8 cellular contexts compared by ENCODE assay signal in the genomic region with DNA sequence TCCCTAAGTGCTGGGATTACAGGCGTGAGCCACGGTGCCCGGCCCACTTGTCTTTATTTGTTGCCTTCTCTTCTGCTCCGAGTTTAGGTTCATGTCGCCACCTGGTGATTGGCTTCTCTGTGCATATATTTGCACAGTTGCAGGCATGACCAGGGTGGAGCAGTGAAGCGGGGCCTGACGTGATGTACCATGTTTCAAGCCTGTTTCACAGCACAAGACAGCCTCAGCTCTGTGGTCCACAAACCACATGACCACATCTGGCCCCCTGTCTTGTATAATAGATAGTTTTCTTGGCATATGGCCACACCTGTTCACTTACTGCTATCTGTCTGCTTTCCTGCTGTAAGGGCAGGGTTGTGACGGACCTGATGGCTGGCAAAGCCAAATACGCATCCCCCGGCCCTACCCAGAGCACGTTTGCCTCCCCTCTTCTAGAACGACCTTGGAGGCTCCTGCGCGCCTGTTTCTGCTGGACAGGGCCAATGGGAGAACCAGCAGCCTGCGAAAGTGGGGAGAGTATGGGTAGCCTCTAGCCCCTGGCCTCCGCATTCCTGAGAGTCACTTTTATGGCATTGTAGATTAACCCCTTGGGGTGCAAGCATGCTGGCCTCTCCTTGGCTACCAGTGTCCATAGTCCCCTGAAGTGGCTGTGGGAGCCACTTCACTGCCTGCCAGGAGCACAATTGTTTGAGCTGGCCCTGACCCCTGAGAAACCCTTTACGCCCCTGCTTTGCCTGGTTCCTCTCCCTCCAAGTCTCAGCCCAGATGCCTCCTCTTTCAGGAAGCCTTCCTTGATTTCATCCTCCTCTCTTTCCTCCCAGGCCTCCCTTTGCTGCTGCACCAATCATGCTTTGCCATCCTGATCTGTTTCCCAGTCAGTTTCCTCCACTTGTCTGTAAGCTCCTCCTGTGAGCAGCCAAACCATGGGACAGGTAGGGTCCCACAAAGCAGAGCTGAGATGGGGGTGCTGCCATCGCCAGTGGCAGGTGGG. TPM values are rescaled to one million over a fixed set of nuclear protein-coding genes. Genes with fewer than 3 reads are reported as not detected.
DNase-seq lines count a peak whose midpoint lies in the region; ATAC-seq and TF ChIP-seq lines count a peak whose summit lies in the region.

No MANE protein-coding gene starts in this region.

- WGBS in H9 (ENCODE audit: extremely low coverage, insufficient read length, low lambda C conversion rate) = no CpG with 5 or more reads among the region's 18 CpGs

- H3K27ac Mint-ChIP-seq in H9 = peak overlapping the region; percentile 2 to 42 (median 3); a peak in 3 of 7 replicates

- no peak overlapping the region for H3K56ac ChIP-seq in H9 (ENCODE audit: insufficient read length, low read depth, low read length)

- no peak overlapping the region for H3K23ac ChIP-seq in H9 (ENCODE audit: insufficient read length, low read depth, low read length)

- no peak overlapping the region for H3T11ph ChIP-seq in H9 (ENCODE audit: low read length)

- peaks cover 6 to 9% of the 10 kb centered on the region in 2 experiments; a peak in 3 of 4 replicates for H3K4me1 Mint-ChIP-seq in H9

- H2BK12ac ChIP-seq in H9 (ENCODE audit: insufficient read length, low read depth, low read length) = no peak overlapping the region

- H3K4me2 ChIP-seq in H9 (ENCODE audit: insufficient read depth, insufficient read length, low read length) (no peak overlapping the region), Karpas-422 (ENCODE audit: low read depth, low read length, poor library complexity, severe bottlenecking) (no peak overlapping the region)

- no peaks in the 10 kb centered on the region for H3K23me2 ChIP-seq in H9 (ENCODE audit: insufficient read length, low read depth, low read length, poor library complexity, severe bottlenecking)

- H3K9me3 ChIP-seq in H9 (ENCODE audit: control insufficient read depth, low read depth, low read length) (no peaks in the 10 kb centered on the region), Karpas-422 (ENCODE audit: low read length) (no peaks in the 10 kb centered on the region)

- no peak overlapping the region for H3K4me3 Mint-ChIP-seq in H9

- H3K27ac ChIP-seq in H9 (ENCODE audit: insufficient read length, low read depth, low read length) = no peak overlapping the region
- no peak overlapping the region for H3K27ac ChIP-seq in Karpas-422 (ENCODE audit: low read length)

- no peaks in the 10 kb centered on the region for H3K79me2 ChIP-seq in H9 (ENCODE audit: insufficient read depth, low read length)
- H3K79me2 ChIP-seq in Karpas-422 (ENCODE audit: low read length) = no peaks in the 10 kb centered on the region

- no peaks in the 10 kb centered on the region for H3K9me3 Mint-ChIP-seq in H9

- H3K14ac ChIP-seq in H9 (ENCODE audit: insufficient read depth, low read length) = no peak overlapping the region

- no peak overlapping the region for H4K8ac ChIP-seq in H9 (replicated peaks; ENCODE audit: insufficient read length, low read depth, low read length)

- H3K36me3 ChIP-seq in Karpas-422 (ENCODE audit: insufficient read depth, low read length) = no peaks in the 10 kb centered on the region

- no peak overlapping the region for H4K5ac ChIP-seq in H9 (ENCODE audit: insufficient read length, low read depth, low read length)

- no peak overlapping the region for H2BK120ac ChIP-seq in H9 (ENCODE audit: low read depth, low read length, poor library complexity, severe bottlenecking)

- H3K4me1 ChIP-seq in H9 (ENCODE audit: insufficient read depth, low read length) = no peaks in the 10 kb centered on the region
- peaks cover 3% of the 10 kb centered on the region; the same call in 1 of the 2 replicates for H3K4me1 ChIP-seq in Karpas-422 (ENCODE audit: low read length)

- H3K4me3 ChIP-seq in GM12864 (ENCODE audit: low read depth, low read length) (no peak overlapping the region), Karpas-422 (ENCODE audit: low read length) (no peak overlapping the region)

- no peak overlapping the region for H2BK5ac ChIP-seq in H9 (ENCODE audit: insufficient read length, low read length)

- H3K9ac ChIP-seq in H9 (ENCODE audit: extremely low read depth, insufficient read length, low read length) = no peak overlapping the region
- H3K9ac ChIP-seq in Karpas-422 (ENCODE audit: low read length) = no peak overlapping the region

- H3K27me3 Mint-ChIP-seq in H9 (ENCODE audit: low read depth) = no peaks in the 10 kb centered on the region

- H3K27me3 ChIP-seq in H9 (ENCODE audit: insufficient read depth, low read length) (no peaks in the 10 kb centered on the region), Karpas-422 (ENCODE audit: low read length) (no peaks in the 10 kb centered on the region)

- no peaks in the 10 kb centered on the region for H3K36me3 Mint-ChIP-seq in H9 (ENCODE audit: insufficient read depth in 1 of 3, low read depth in 3 of 3)

- ATAC-seq in esophagus mucosa = peak; percentile 17

- H4K20me1 ChIP-seq in H9 (ENCODE audit: control insufficient read depth, insufficient read depth, insufficient read length) (no peaks in the 10 kb centered on the region), Karpas-422 (ENCODE audit: insufficient read depth, low read depth, low read length) (no peaks in the 10 kb centered on the region)

- H2BK15ac ChIP-seq in H9 (ENCODE audit: low read depth, low read length) = no peak overlapping the region

- H2AFZ ChIP-seq in H9 (ENCODE audit: low read length) (no peak overlapping the region), Karpas-422 (ENCODE audit: low read length) (no peak overlapping the region)

- H3K79me1 ChIP-seq in H9 (ENCODE audit: insufficient read depth, low read depth, low read length, poor library complexity, severe bottlenecking) = no peaks in the 10 kb centered on the region

- no peak overlapping the region for H3K4ac ChIP-seq in H9 (ENCODE audit: low read depth, low read length)

- no peak overlapping the region for H3K18ac ChIP-seq in H9 (ENCODE audit: insufficient read length, low read depth, low read length)

- no peak overlapping the region for H2AK5ac ChIP-seq in H9 (ENCODE audit: insufficient read length, low read length)

- DNase-seq in AG08395 (ENCODE audit: low spot score) (peak; percentile 36), GM12864 (ENCODE audit: low read depth) (peak; percentile 57), H9 (no peak), Karpas-422 (peak; percentile 73), SHP77 (lab: John Stamatoyannopoulos, UW) (peak; percentile 42 to 78), renal cortical epithelial cell (ENCODE audit: low read depth) (peak; percentile 64)
- DNase-seq in activated CD4-positive, CD25-positive, alpha-beta regulatory T cell (lab: John Stamatoyannopoulos, UW) = no peak

- H2BK20ac ChIP-seq in H9 (ENCODE audit: low read depth, low read length, poor library complexity, severe bottlenecking) = no peak overlapping the region

- TF ChIP-seq CTCF in GM12864 (IDR thresholded peaks at IDR 0.05; ENCODE audit: low read depth, low read length, missing control alignments) (peak; percentile 33), H9 (conservative IDR thresholded peaks at IDR 0.05) (peak; percentile 13; the same call in 1 of the 3 replicates)

- no peaks in the 10 kb centered on the region for H3K9me2 ChIP-seq in Karpas-422 (replicated peaks; ENCODE audit: insufficient read depth, low read length)

- H4K91ac ChIP-seq in H9 (ENCODE audit: insufficient read length, low read depth, low read length) = no peak overlapping the region

RNA-seq across cellular contexts. Expression of a gene that starts 6.0 kb away (rescaled TPM):
- total RNA-seq in H9 (2021) (0.39 and 0.74 TPM in 2 replicates), esophagus mucosa (52.9 TPM), renal cortical epithelial cell (25.4 and 27.2 TPM in 2 replicates)
- total RNA-seq in Karpas-422 (2014; rRNA removed; shearing (Covaris generic); ENCODE audit: low replicate concordance) = 1.7 and 6.9 TPM in 2 replicates

RNA-seq across cellular contexts. Expression of a gene that starts 34.4 kb away (rescaled TPM):
- total RNA-seq in H9 (2021) (0.90 and 1.0 TPM in 2 replicates), esophagus mucosa (20.1 TPM), renal cortical epithelial cell (1.2 and 6.1 TPM in 2 replicates)
- not detected in 2 replicates for total RNA-seq in Karpas-422 (2014; rRNA removed; shearing (Covaris generic); ENCODE audit: low replicate concordance)

Comparison
In these comparisons a context has a peak if more than half of its experiments do, and no peak if none do; other contexts are left out.
1. DNase-seq: peak in AG08395 (single experiment), GM12864 (single experiment), Karpas-422 (single experiment), SHP77 (2 of 2) and renal cortical epithelial cell (single experiment); none in H9 (single experiment) and activated CD4-positive, CD25-positive, alpha-beta regulatory T cell (0 of 4).